In the genomic region with DNA sequence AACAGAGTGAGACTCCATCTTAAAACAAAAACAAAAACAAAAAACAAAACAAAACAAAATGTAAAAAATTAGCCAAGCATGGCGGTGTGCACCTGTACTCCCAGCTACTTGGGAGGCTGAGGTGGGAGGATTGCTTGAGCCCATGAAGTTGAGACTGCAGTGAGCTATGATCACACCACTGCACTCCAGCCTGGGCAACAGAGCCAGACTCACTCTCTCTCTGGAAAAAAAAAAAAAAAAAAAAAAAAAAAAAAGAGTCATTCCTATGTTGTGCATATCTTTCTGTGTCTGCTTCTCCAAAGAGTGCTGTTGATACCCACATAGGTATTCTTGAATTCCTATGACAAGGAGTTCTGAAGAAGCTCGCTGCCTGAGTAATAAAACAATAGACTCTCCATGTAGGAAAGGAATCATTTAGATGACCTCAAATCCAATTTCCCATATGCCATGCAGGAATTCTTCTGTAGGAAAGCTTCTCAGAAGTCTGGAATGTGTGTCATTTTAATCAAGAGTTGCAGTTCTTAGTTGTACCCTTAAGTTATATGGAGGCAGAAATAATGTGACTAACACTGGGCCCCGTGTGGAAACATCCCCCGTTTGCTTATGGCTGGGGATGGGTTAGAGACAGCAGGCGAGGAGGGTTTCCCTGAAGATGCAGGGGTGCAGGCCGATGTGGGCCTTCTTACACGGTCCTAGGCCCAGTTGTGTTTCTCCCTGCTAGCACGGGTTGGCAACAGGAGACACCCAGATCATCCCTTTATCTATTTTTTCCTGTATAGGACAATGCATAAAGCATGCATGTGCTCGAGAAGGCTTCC, we compare ENCODE assay signal across 12 cellular contexts.
DNase-seq lines count a peak whose midpoint lies in the region; ATAC-seq lines count a peak whose summit lies in the region.
"Had no signal": no experiment of that assay in that cellular context is flagged by ENCODE, and none has a peak within 500 bp of the region (broad histone marks: within the 10 kb centered on the region; RNA-seq: fewer than 3 reads in every experiment).

No MANE protein-coding gene starts in this region.

- H3K4me1 ChIP-seq in CD4-positive, alpha-beta memory T cell (ENCODE audit: insufficient read depth, low read length), result peaks cover 16% of the 10 kb centered on the region
- H3K4me1 ChIP-seq: suprapubic skin had no signal

- ATAC-seq in GM19351 (IDR thresholded peaks at IDR 0.05; ENCODE audit: unreplicated experiment), result peak; percentile 20
- peak; percentile 8 for ATAC-seq in HG03439 (IDR thresholded peaks at IDR 0.05; ENCODE audit: unreplicated experiment)
- ATAC-seq in HG02870 (IDR thresholded peaks at IDR 0.05; ENCODE audit: unreplicated experiment), result no peak
- ATAC-seq in HG03469 (IDR thresholded peaks at IDR 0.05; ENCODE audit: unreplicated experiment), result no peak

- no peak overlapping the region for H3K4me3 Mint-ChIP-seq in CD4-positive, alpha-beta memory T cell

- H3K4me1 Mint-ChIP-seq in CD4-positive, alpha-beta memory T cell, result peaks cover 10 to 21% (median 13%) of the 10 kb centered on the region in 4 donors

- no peaks in the 10 kb centered on the region for H3K9me3 Mint-ChIP-seq in CD4-positive, alpha-beta memory T cell

- H3K36me3 ChIP-seq in CD4-positive, alpha-beta memory T cell (ENCODE audit: insufficient read depth, low read length), result no peaks in the 10 kb centered on the region
- H3K36me3 ChIP-seq: Peyer's patch, suprapubic skin had no signal

- intact Hi-C loops in CD4-positive, alpha-beta memory T cell (cut with micrococcal nuclease), result no loop called here

- H3K36me3 Mint-ChIP-seq in CD4-positive, alpha-beta memory T cell, result no peaks in the 10 kb centered on the region

- H3K27ac ChIP-seq in CD4-positive, alpha-beta memory T cell (ENCODE audit: low read depth, low read length), result no peak overlapping the region
- H3K27ac ChIP-seq: suprapubic skin had no signal

- peak; percentile 36 for DNase-seq in EL
- peak; percentile 19 for DNase-seq in hepatic stellate cell (ENCODE audit: low spot score)
- no peak for DNase-seq in CD4-positive, alpha-beta memory T cell
- no peak for DNase-seq in NCI-H2171 (lab: John Stamatoyannopoulos, UW)
- DNase-seq: HCEC 1CT had no signal

- no peak overlapping the region for H3K4me3 ChIP-seq in CD4-positive, alpha-beta memory T cell (ENCODE audit: low read length in 2 of 2)
- H3K4me3 ChIP-seq: Peyer's patch, skin epidermis, suprapubic skin had no signal

- H3K27ac Mint-ChIP-seq in CD4-positive, alpha-beta memory T cell, result peak overlapping the region in 1 of 7 donors; percentile 16

- no peaks in the 10 kb centered on the region for H3K9me3 ChIP-seq in CD4-positive, alpha-beta memory T cell (ENCODE audit: control insufficient read depth in 1 of 2, low read length in 2 of 2)
- H3K9me3 ChIP-seq: Peyer's patch, suprapubic skin had no signal

- H3K27me3 ChIP-seq in CD4-positive, alpha-beta memory T cell (ENCODE audit: insufficient read depth, low read length), result no peaks in the 10 kb centered on the region
- H3K27me3 ChIP-seq: Peyer's patch, suprapubic skin had no signal

- no peaks in the 10 kb centered on the region for H3K27me3 Mint-ChIP-seq in CD4-positive, alpha-beta memory T cell

- CTCF ChIA-PET in CD4-positive, alpha-beta memory T cell (lab: Charles Lee; ENCODE audit: partially characterized antibody), result interaction anchor here (0.7 kb wide), 1 partner anchor 275 kb away, joined by 4 read pairs; no protein-coding TSS in a partner anchor

- POLR2A ChIA-PET in CD4-positive, alpha-beta memory T cell (lab: Charles Lee; ENCODE audit: partially characterized antibody), result no interaction called here

Comparison
In these comparisons a context has a peak if more than half of its experiments do, and no peak if none do; other contexts are left out.
1. DNase-seq: peak in EL (single experiment) and hepatic stellate cell (single experiment); none in CD4-positive, alpha-beta memory T cell (0 of 5) and NCI-H2171 (single experiment).
2. ATAC-seq: peak in GM19351 (single experiment) and HG03439 (single experiment); none in HG02870 (single experiment) and HG03469 (single experiment).